Comparison of ENCODE assay signal across 8 cellular contexts in the genomic region with DNA sequence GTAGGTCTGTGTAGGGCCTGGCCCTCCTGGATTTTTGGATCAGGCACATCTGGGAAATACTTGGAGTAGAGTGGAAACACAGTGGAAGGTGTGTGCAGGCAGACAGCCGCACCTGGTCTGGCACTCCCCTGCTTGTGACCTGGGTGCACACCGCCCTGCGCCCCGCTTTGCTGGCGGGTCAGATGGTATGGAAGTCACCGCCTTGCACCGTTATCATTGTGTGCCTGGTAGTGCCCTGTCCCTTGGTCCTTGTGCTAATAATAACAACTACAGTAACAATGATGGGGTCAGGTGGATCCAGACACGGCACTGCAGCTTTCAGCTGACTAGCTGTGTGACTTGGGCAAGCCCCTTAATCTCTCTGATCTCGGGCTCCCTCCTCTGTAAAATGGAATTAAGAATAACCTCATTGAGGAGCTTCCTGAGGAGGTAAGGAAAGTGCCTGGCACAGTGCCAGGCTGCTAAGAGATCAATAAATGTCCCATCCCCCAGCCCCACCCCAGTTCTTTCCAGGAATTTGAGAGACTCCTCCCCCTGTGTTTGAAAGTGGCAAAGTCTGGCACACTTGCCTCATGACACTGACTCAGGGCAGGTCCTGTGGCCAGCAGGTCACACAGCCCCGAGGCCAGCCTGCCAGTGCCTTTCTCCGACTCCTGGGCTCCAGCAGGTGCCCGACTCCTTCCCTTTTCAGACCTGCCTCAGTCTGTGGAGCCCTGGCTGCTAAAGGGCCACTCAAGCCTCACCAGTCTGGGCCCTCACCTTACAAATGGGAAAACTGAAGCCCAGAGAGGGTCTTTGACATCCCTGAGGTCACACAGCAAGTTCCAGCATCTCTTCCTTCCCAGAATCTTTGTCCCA. TPM values are rescaled to one million over a fixed set of nuclear protein-coding genes. Genes with fewer than 3 reads are reported as not detected.
DNase-seq lines count a peak whose midpoint lies in the region; ATAC-seq lines count a peak whose summit lies in the region.

No MANE protein-coding gene starts in this region.

- H3K4me1 Mint-ChIP-seq in IgD-negative memory B cell (peaks cover 52 to 62% (median 55%) of the 10 kb centered on the region in 3 donors), immature natural killer cell (peaks cover 61 to 70% of the 10 kb centered on the region in 2 donors)
- peaks cover 70% of the 10 kb centered on the region for H3K4me1 Mint-ChIP-seq in activated naive CD8-positive, alpha-beta T cell treated with anti-CD3 and anti-CD28 coated beads for 36 hours

- H3K9me3 Mint-ChIP-seq in IgD-negative memory B cell (no peaks in the 10 kb centered on the region), immature natural killer cell (peaks cover 0 to 2% (median 0%) of the 10 kb centered on the region in 6 donors)
- no peaks in the 10 kb centered on the region for H3K9me3 Mint-ChIP-seq in activated naive CD8-positive, alpha-beta T cell treated with anti-CD3 and anti-CD28 coated beads for 36 hours

- peak overlapping the region; percentile 51 to 92 (median 86) for H3K27ac Mint-ChIP-seq in IgD-negative memory B cell
- peak overlapping the region; percentile 97 for H3K27ac Mint-ChIP-seq in activated naive CD8-positive, alpha-beta T cell treated with anti-CD3 and anti-CD28 coated beads for 36 hours
- peak overlapping the region; percentile 85 to 94 (median 92) for H3K27ac Mint-ChIP-seq in immature natural killer cell

- H3K36me3 Mint-ChIP-seq in IgD-negative memory B cell, result peaks cover 14% of the 10 kb centered on the region
- H3K36me3 Mint-ChIP-seq in activated naive CD8-positive, alpha-beta T cell treated with anti-CD3 and anti-CD28 coated beads for 36 hours, result peaks cover 46% of the 10 kb centered on the region
- peaks cover 9 to 34% (median 28%) of the 10 kb centered on the region in 3 donors for H3K36me3 Mint-ChIP-seq in immature natural killer cell

- H3K27me3 Mint-ChIP-seq in IgD-negative memory B cell (no peaks in the 10 kb centered on the region), immature natural killer cell (ENCODE audit: low read depth in 3 of 3) (peaks cover 0 to 3% (median 2%) of the 10 kb centered on the region in 3 donors)
- H3K27me3 Mint-ChIP-seq in activated naive CD8-positive, alpha-beta T cell treated with anti-CD3 and anti-CD28 coated beads for 36 hours, result no peaks in the 10 kb centered on the region

- peak; percentile 28 for DNase-seq in activated naive CD8-positive, alpha-beta T cell treated with anti-CD3 and anti-CD28 coated beads for 36 hours
- no peak for DNase-seq in immature natural killer cell
- DNase-seq in stimulated activated naive CD8-positive, alpha-beta T cell treated with anti-CD3 and anti-CD28 coated beads, Interleukin-15, Interleukin-2, amounts not matched to agents 100 U/mL and 50 U/mL, for 24 hours, result peak; percentile 37
- DNase-seq in NCI-H187 (lab: John Stamatoyannopoulos, UW), result no peak
- no peak for DNase-seq in NK-92 (lab: John Stamatoyannopoulos, UW; ENCODE audit: unreplicated experiment)
- no peak for DNase-seq in NCI-H510A (lab: John Stamatoyannopoulos, UW)
- DNase-seq in NCI-H2107 (lab: John Stamatoyannopoulos, UW), result no peak

- H3K4me3 Mint-ChIP-seq in IgD-negative memory B cell (peak overlapping the region in 3 of 4 donors; percentile 62 to 89 (median 87)), immature natural killer cell (peak overlapping the region in 1 of 5 donors; percentile 75)
- peak overlapping the region; percentile 63 for H3K4me3 Mint-ChIP-seq in activated naive CD8-positive, alpha-beta T cell treated with anti-CD3 and anti-CD28 coated beads for 36 hours

- ATAC-seq in stimulated activated naive CD8-positive, alpha-beta T cell treated with anti-CD3 and anti-CD28 coated beads, Interleukin-15, Interleukin-2, amounts not matched to agents 100 U/mL and 50 U/mL, for 24 hours, result peak; percentile 29

RNA-seq across cellular contexts. Expression of a gene that starts 9.8 kb away (rescaled TPM):
- polyA plus RNA-seq in IgD-negative memory B cell, result 760 TPM
- 100 to 1,000 TPM; 108 to 110 TPM for total RNA-seq in activated naive CD8-positive, alpha-beta T cell treated with anti-CD3 and anti-CD28 coated beads for 36 hours
- polyA plus RNA-seq in immature natural killer cell, result 100 to 1,000 TPM; 286 to 365 (median 342) TPM

RNA-seq across cellular contexts. Expression of a gene that starts 27.4 kb away (rescaled TPM):
- polyA plus RNA-seq in IgD-negative memory B cell (40.8 TPM), immature natural killer cell (10 to 100 TPM; 11.6 to 17.8 (median 12.1) TPM)
- total RNA-seq in activated naive CD8-positive, alpha-beta T cell treated with anti-CD3 and anti-CD28 coated beads for 36 hours, result 10 to 100 TPM; 76.1 to 81.8 TPM

Comparison
In these comparisons a context has a peak if more than half of its experiments do, and no peak if none do; other contexts are left out.
1. DNase-seq: peak in activated naive CD8-positive, alpha-beta T cell treated with anti-CD3 and anti-CD28 coated beads for 36 hours (single experiment) and stimulated activated naive CD8-positive, alpha-beta T cell treated with anti-CD3 and anti-CD28 coated beads, Interleukin-15, Interleukin-2, amounts not matched to agents 100 U/mL and 50 U/mL, for 24 hours (single experiment); none in immature natural killer cell (0 of 3), NCI-H187 (0 of 2), NK-92 (single experiment), NCI-H510A (single experiment) and NCI-H2107 (single experiment).
2. Peak in every context shown above with its lines, with median percentiles within 50 percentile points of each other: H3K27ac Mint-ChIP-seq.